ENCODE assay signal across 1 cellular context in the genomic region with DNA sequence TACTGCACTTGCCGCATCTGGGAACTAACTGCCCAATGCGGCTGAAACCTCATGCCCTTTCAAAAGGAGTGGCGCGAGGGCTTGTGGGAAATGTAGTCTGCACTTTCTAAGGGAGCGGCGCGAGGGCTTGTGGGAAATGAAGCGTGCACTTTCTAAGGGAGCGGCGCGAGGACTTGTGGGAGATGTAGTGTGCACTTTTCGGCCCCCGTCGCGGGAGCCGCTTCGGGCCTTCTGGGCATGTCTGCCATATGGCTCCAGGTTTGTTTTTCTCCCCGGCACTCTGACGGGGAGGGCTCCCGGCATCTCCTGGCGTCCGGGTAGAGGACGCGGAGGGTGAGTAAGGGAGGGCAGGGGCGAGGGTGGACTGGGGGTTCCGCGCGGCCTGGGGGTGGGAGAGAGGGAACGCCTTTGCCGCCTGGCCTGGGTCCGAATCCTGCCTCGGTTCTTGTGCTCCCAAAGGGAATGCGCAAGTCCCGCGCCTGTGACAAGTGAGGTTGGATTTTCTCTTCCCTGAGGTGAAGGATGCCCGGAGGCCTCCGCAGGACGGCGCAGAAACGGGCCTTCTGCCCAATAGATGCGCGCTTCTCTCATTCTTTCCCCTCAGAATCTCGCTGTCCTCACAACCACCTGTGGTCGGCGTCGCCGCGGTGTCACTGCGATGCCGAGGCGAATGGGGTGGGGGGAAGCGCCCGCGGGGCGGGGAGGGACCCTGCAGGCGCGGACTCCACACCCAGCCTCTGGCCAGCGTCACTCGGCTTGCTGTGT.
TF ChIP-seq lines count a peak whose summit lies in the region.

A gene (plus strand): TSS at position 180 of the 765 bp plus-strand sequence. CDS start 2,281 bp downstream, outside the sequence.

TF ChIP-seq in SK-N-SH treated with all-trans-retinoic acid at 6 μM for 48 hours, 23 proteins besides CTCF, POLR2A, EP300 and RAD21 (continued from another document):
- no peak for TF ChIP-seq ZNF565 (CRISPR knock-in tag; conservative IDR thresholded peaks at IDR 0.05; ENCODE audit: low read depth)
- TF ChIP-seq, protein P1, sequence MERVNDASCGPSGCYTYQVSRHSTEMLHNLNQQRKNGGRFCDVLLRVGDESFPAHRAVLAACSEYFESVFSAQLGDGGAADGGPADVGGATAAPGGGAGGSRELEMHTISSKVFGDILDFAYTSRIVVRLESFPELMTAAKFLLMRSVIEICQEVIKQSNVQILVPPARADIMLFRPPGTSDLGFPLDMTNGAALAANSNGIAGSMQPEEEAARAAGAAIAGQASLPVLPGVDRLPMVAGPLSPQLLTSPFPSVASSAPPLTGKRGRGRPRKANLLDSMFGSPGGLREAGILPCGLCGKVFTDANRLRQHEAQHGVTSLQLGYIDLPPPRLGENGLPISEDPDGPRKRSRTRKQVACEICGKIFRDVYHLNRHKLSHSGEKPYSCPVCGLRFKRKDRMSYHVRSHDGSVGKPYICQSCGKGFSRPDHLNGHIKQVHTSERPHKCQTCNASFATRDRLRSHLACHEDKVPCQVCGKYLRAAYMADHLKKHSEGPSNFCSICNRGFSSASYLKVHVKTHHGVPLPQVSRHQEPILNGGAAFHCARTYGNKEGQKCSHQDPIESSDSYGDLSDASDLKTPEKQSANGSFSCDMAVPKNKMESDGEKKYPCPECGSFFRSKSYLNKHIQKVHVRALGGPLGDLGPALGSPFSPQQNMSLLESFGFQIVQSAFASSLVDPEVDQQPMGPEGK (CRISPR knock-in tag; IDR thresholded peaks at IDR 0.05; ENCODE audit: borderline replicate concordance) = no peak
- TF ChIP-seq GLIS3 (CRISPR knock-in tag; IDR thresholded peaks at IDR 0.05) = no peak
TF ChIP-seq in SK-N-SH treated with all-trans-retinoic acid at 6 μM for 48 hours: peak in this region for 0.
